ENCODE assay signal across 13 cellular contexts in the genomic region with DNA sequence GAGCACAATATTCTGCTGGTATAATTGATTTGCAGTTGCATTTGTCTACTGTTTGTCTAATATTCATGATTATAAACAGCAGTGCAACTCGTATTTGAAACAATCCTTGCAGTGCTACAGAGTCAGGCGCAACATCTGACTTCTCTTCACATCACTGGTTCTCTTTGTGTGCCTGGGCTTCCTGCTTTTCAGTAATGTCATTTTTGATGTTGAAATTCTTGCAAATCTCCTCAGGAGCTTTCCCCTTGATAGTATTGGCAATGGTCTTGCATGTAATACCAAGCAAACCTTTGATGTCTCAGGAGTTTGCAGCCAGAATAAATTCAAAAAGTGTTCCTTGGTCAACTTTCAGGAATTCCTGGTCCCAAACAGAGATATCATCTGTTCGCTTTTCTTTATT. TPM values are rescaled to one million over a fixed set of nuclear protein-coding genes. Genes with fewer than 3 reads are reported as not detected.
A peak's percentile ranks its signal among the peaks of the same experiment; 100 is the strongest.
DNase-seq lines count a peak whose midpoint lies in the region; ATAC-seq lines count a peak whose summit lies in the region.
"Had no signal": no experiment of that assay in that cellular context is flagged by ENCODE, and none has a peak within 500 bp of the region (broad histone marks: within the 10 kb centered on the region; RNA-seq: fewer than 3 reads in every experiment).

No MANE protein-coding gene starts in this region.

- H3K4me1 Mint-ChIP-seq in naive thymus-derived CD8-positive, alpha-beta T cell = peaks cover 0 to 4% (median 0%) of the 10 kb centered on the region in 4 donors
- H3K4me1 Mint-ChIP-seq: CD8-positive, alpha-beta memory T cell had no signal

- no peak overlapping the region for H3K27ac Mint-ChIP-seq in naive thymus-derived CD8-positive, alpha-beta T cell
- H3K27ac Mint-ChIP-seq: CD8-positive, alpha-beta memory T cell had no signal

- H3K27me3 Mint-ChIP-seq in naive thymus-derived CD8-positive, alpha-beta T cell = no peaks in the 10 kb centered on the region

- DNase-seq in CD1c-positive myeloid dendritic cell (ENCODE audit: extremely low spot score) = peak; percentile 18
- peak; percentile 30 to 42 for DNase-seq in NOMO-1 (lab: John Stamatoyannopoulos, UW; ENCODE audit: unreplicated experiment in 2 of 2)
- peak; percentile 23 for DNase-seq in SKM-1 (lab: John Stamatoyannopoulos, UW; ENCODE audit: unreplicated experiment)
- DNase-seq in glomerular visceral epithelial cell (ENCODE audit: extremely low spot score) = peak; percentile 28
- no peak for DNase-seq in ureter (ENCODE audit: low spot score)
- DNase-seq in naive thymus-derived CD8-positive, alpha-beta T cell = no peak
- DNase-seq: BE2C; Caco-2; CD8-positive, alpha-beta memory T cell; DND-41; GDM1; GOT3 had no signal

- POLR2A ChIA-PET in naive thymus-derived CD8-positive, alpha-beta T cell (lab: Charles Lee) = no interaction called here

- H3K9me3 Mint-ChIP-seq in naive thymus-derived CD8-positive, alpha-beta T cell = no peaks in the 10 kb centered on the region
- H3K9me3 Mint-ChIP-seq: CD8-positive, alpha-beta memory T cell had no signal

- peaks cover 0 to 5% (median 3%) of the 10 kb centered on the region in 3 donors for H3K36me3 Mint-ChIP-seq in naive thymus-derived CD8-positive, alpha-beta T cell
- H3K36me3 Mint-ChIP-seq: CD8-positive, alpha-beta memory T cell had no signal

- ATAC-seq in HG02642 (IDR thresholded peaks at IDR 0.05; ENCODE audit: poor library complexity, unreplicated experiment) = no peak
- no peak for ATAC-seq in naive thymus-derived CD8-positive, alpha-beta T cell

- H3K4me3 Mint-ChIP-seq in naive thymus-derived CD8-positive, alpha-beta T cell = no peak overlapping the region
- H3K4me3 Mint-ChIP-seq: CD8-positive, alpha-beta memory T cell had no signal

RNA-seq across cellular contexts. Expression of a gene that starts 20.2 kb away (rescaled TPM):
- total RNA-seq in ureter = 16.0 TPM
- 10 to 100 TPM; 21.2 to 22.0 TPM for total RNA-seq in naive thymus-derived CD8-positive, alpha-beta T cell
- 10 to 100 TPM; 14.6 to 22.0 (median 16.8) TPM for polyA plus RNA-seq in naive thymus-derived CD8-positive, alpha-beta T cell

RNA-seq across cellular contexts. Expression of a gene that starts 29.4 kb away (rescaled TPM):
- total RNA-seq in ureter = 26.5 TPM
- 10 to 100 TPM; 29.9 to 30.2 TPM for total RNA-seq in naive thymus-derived CD8-positive, alpha-beta T cell
- 10 to 100 TPM; 19.9 to 23.1 (median 21.7) TPM for polyA plus RNA-seq in naive thymus-derived CD8-positive, alpha-beta T cell

RNA-seq across cellular contexts. Expression of a gene that starts 34.8 kb away (rescaled TPM):
- total RNA-seq in ureter = 82.4 TPM
- total RNA-seq in naive thymus-derived CD8-positive, alpha-beta T cell = 100 to 1,000 TPM; 149 to 156 TPM
- polyA plus RNA-seq in naive thymus-derived CD8-positive, alpha-beta T cell = 10 to 100 TPM; 29.2 to 45.1 (median 40.7) TPM

RNA-seq across cellular contexts. Expression of a gene that starts 47.5 kb away (rescaled TPM):
- 59.4 TPM for total RNA-seq in ureter
- 10 to 100 TPM; 42.4 to 45.1 TPM for total RNA-seq in naive thymus-derived CD8-positive, alpha-beta T cell
- 10 to 100 TPM in 2 of 3 donors, 1 to 10 TPM in 1; 6.2 to 23.7 (median 13.5) TPM for polyA plus RNA-seq in naive thymus-derived CD8-positive, alpha-beta T cell

Comparison
In these comparisons a context has a peak if more than half of its experiments do, and no peak if none do; other contexts are left out.
1. DNase-seq: peak in CD1c-positive myeloid dendritic cell (single experiment), NOMO-1 (2 of 2), SKM-1 (single experiment) and glomerular visceral epithelial cell (single experiment); none in ureter (single experiment) and naive thymus-derived CD8-positive, alpha-beta T cell (0 of 10).